ENCODE assay signal across 11 cellular contexts in the genomic region with DNA sequence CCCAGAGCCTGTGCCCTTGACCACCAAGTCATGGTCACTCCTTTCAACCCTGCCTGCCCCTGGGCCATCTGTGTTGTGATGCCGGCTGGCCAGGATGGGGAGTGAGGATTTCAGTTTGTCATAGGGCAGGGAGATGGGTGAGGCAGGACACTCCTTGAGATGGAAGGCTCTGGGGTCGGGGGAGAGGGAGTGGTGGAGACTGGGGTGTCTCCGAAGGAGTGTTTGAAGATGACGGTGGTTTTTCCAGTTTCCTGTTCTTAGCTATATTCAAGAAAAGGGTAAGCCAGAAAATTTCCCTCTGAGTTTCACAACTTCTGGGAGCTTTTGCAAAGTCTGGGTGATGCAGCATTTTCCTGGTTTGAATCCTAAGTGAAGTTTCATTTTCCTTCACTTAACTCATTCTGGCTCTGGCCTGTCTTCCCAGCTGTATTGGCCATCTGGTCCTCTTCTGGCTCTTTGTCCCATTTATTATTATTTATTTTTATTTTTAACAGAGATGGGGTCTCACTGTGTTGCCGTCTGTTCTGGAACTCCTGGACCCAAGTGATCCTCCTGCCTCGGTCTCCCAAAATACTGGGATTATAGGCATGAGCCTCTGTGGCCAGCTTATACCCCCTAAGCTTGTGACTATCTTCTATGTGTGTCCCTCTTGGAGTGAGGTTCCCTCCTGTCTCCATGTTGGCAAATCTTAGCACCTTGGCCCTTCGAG. TPM values are rescaled to one million over a fixed set of nuclear protein-coding genes. Genes with fewer than 3 reads are reported as not detected.
DNase-seq lines count a peak whose midpoint lies in the region; TF ChIP-seq lines count a peak whose summit lies in the region.
"Had no signal": no experiment of that assay in that cellular context is flagged by ENCODE, and none has a peak within 500 bp of the region (broad histone marks: within the 10 kb centered on the region; RNA-seq: fewer than 3 reads in every experiment).

No MANE protein-coding gene starts in this region.

- peak overlapping the region; percentile 58 to 93 for H2BK12ac ChIP-seq in mesenchymal stem cell (ENCODE audit: low read length in 2 of 2)

- H3K79me1 ChIP-seq in mesenchymal stem cell (replicated peaks; ENCODE audit: low read length, poor library complexity, severe bottlenecking): peaks cover 46% of the 10 kb centered on the region

- H2BK15ac ChIP-seq in mesenchymal stem cell (ENCODE audit: low read depth, poor library complexity, severe bottlenecking): peak overlapping the region; percentile 86

- H3K4me2 ChIP-seq in GM23248 (ENCODE audit: unreplicated experiment): peak overlapping the region; percentile 61
- H3K4me2 ChIP-seq in mesenchymal stem cell (ENCODE audit: low read length, poor library complexity, severe bottlenecking): no peak overlapping the region

- H2BK120ac ChIP-seq in mesenchymal stem cell (ENCODE audit: low read depth, low read length): no peak overlapping the region

- H3K27ac ChIP-seq in GM23248 (peak overlapping the region; percentile 97), coronary artery (peak overlapping the region; percentile 82 to 97), mesenchymal stem cell (ENCODE audit: low read length, poor library complexity, severe bottlenecking) (no peak overlapping the region), suprapubic skin (peak overlapping the region; percentile 89)
- H3K27ac ChIP-seq: cardiac muscle cell had no signal

- no peak for TF ChIP-seq EP300 in suprapubic skin (IDR thresholded peaks at IDR 0.05)

- H3K36me3 ChIP-seq in GM23248 (ENCODE audit: low read depth) (peaks cover 4% of the 10 kb centered on the region; the same call in 1 of the 2 replicates), mesenchymal stem cell (ENCODE audit: control insufficient read depth in 1 of 2, insufficient read depth in 2 of 2, low read depth in 1 of 2, low read length in 2 of 2) (peaks cover 13 to 19% of the 10 kb centered on the region in 2 experiments), suprapubic skin (no peaks in the 10 kb centered on the region)
- H3K36me3 ChIP-seq: cardiac muscle cell had no signal

- H3K4ac ChIP-seq in mesenchymal stem cell (ENCODE audit: low read depth in 1 of 2, low read length in 2 of 2): peak overlapping the region; percentile 78 to 96

- H3K18ac ChIP-seq in mesenchymal stem cell (ENCODE audit: low read depth in 1 of 2, low read length in 2 of 2): peak overlapping the region; percentile 67 to 75

- H4K20me1 ChIP-seq in GM23248 (ENCODE audit: insufficient read depth): no peaks in the 10 kb centered on the region

- no peak overlapping the region for H2AK5ac ChIP-seq in mesenchymal stem cell (ENCODE audit: low read length, severe bottlenecking)

- TF ChIP-seq POLR2A in suprapubic skin (IDR thresholded peaks at IDR 0.05): no peak

- H3K9ac ChIP-seq in GM23248 (peak overlapping the region; percentile 83), mesenchymal stem cell (ENCODE audit: low read length) (peak overlapping the region; percentile 90)

- WGBS in GM23248 (ENCODE audit: low coverage in 1 of 2, low lambda C conversion rate in 2 of 2, missing lambda C conversion rate in 2 of 2), 2 experiments: 25 to 31% methylated on average over 7 of the region's 7 CpGs
- WGBS in mesenchymal stem cell: 86% methylated on average over 6 of the region's 7 CpGs
- 79% methylated on average over 7 of the region's 7 CpGs for WGBS in suprapubic skin

- H3K14ac ChIP-seq in mesenchymal stem cell (ENCODE audit: low read length in 2 of 2): peak overlapping the region in 1 of 2 experiments; percentile 11

- H3K27me3 ChIP-seq in GM23248 (replicated peaks; ENCODE audit: insufficient read depth) (no peaks in the 10 kb centered on the region), mesenchymal stem cell (ENCODE audit: control insufficient read depth in 1 of 2, insufficient read depth in 1 of 2, low read length in 2 of 2) (no peaks in the 10 kb centered on the region), suprapubic skin (no peaks in the 10 kb centered on the region)
- H3K27me3 ChIP-seq: cardiac muscle cell had no signal

- no peak for TF ChIP-seq CTCF in coronary artery (IDR thresholded peaks at IDR 0.05)
- no peak for TF ChIP-seq CTCF in suprapubic skin (IDR thresholded peaks at IDR 0.05)

- H3K4me3 ChIP-seq in GM23248 (peak overlapping the region; percentile 38), coronary artery (peak overlapping the region; percentile 29), mesenchymal stem cell (ENCODE audit: insufficient read depth in 1 of 2, low read depth in 1 of 2, low read length in 2 of 2) (peak overlapping the region in 1 of 2 experiments; percentile 28), suprapubic skin (no peak overlapping the region)
- H3K4me3 ChIP-seq: cardiac muscle cell had no signal

- in situ Hi-C loops in GM23248 (cut with MboI): no loop called here

- H2BK5ac ChIP-seq in mesenchymal stem cell (ENCODE audit: low read depth, low read length, poor library complexity, severe bottlenecking): no peak overlapping the region

- H3F3A ChIP-seq in GM23248 (ENCODE audit: insufficient read depth): peaks cover 40% of the 10 kb centered on the region

- H3K4me1 ChIP-seq in GM23248 (ENCODE audit: insufficient read depth) (peaks cover 29% of the 10 kb centered on the region), mesenchymal stem cell (ENCODE audit: control insufficient read depth, insufficient read depth, low read depth, low read length) (peaks cover 2% of the 10 kb centered on the region), suprapubic skin (peaks cover 31% of the 10 kb centered on the region)

- peak overlapping the region; percentile 26; the same call in 1 of the 2 replicates for H2AFZ ChIP-seq in GM23248
- H2AFZ ChIP-seq in mesenchymal stem cell (ENCODE audit: low read depth, low read length): no peak overlapping the region

- no peaks in the 10 kb centered on the region for H3K9me2 ChIP-seq in GM23248 (ENCODE audit: insufficient read depth)

- peak overlapping the region in 1 of 2 experiments; percentile 86 for H3K23ac ChIP-seq in mesenchymal stem cell (ENCODE audit: low read length in 2 of 2)

- H4K8ac ChIP-seq in mesenchymal stem cell (ENCODE audit: low read length): peak overlapping the region; percentile 91

- DNase-seq in GM23248 (peak; percentile 91), coronary artery (ENCODE audit: low spot score) (peak; percentile 88), mesenchymal stem cell (peak; percentile 96), suprapubic skin (ENCODE audit: low spot score in 2 of 2) (peak; percentile 75 to 83), DMS53 (lab: John Stamatoyannopoulos, UW) (no peak), ecto neural progenitor cell (ENCODE audit: low spot score) (no peak), NCI-H2171 treated with DMSO at 0.1 percent for 48 hours (lab: John Stamatoyannopoulos, UW) (no peak), NCI-H1417 treated with DMSO at 0.1 percent for 48 hours (lab: John Stamatoyannopoulos, UW) (no peak)
- DNase-seq: activated CD8-positive, alpha-beta memory T cell treated with anti-CD3 and anti-CD28 coated beads, Interleukin-2, amount 10 ng/mL, durations not matched to agents 7 days and 5 days; hypothalamus had no signal

- peaks cover 99% of the 10 kb centered on the region for H3K79me2 ChIP-seq in GM23248 (ENCODE audit: insufficient read depth)

- H3K9me3 ChIP-seq in GM23248 (ENCODE audit: low read depth) (no peaks in the 10 kb centered on the region), mesenchymal stem cell (ENCODE audit: control insufficient read depth, low read length) (peaks cover 10% of the 10 kb centered on the region), suprapubic skin (peaks cover 3% of the 10 kb centered on the region)

- H4K91ac ChIP-seq in mesenchymal stem cell (ENCODE audit: low read length): peak overlapping the region; percentile 92

RNA-seq across cellular contexts. Expression of a gene that starts 27.7 kb away (rescaled TPM):
- 25.5 and 28.6 TPM in 2 replicates for total RNA-seq in GM23248 (2014; rRNA removed; shearing (Covaris generic))
- polyA plus RNA-seq in GM23248 (2016; fragmentation: Nextera tagmentation; extraction: Ambion mirVana): 16.2 and 16.5 TPM in 2 replicates
- polyA plus RNA-seq in mesenchymal stem cell (2013, experiment 1 of 2): 42.8 TPM
- 39.9 TPM for polyA plus RNA-seq in mesenchymal stem cell (2013, experiment 2 of 2)
- total RNA-seq in suprapubic skin: 10 to 100 TPM; 22.1 to 37.4 (median 27.2) TPM

Comparison
In these comparisons a context has a peak if more than half of its experiments do, and no peak if none do; other contexts are left out.
1. DNase-seq: peak in GM23248 (single experiment), coronary artery (single experiment), mesenchymal stem cell (single experiment) and suprapubic skin (2 of 2); none in DMS53 (single experiment), ecto neural progenitor cell (single experiment), NCI-H2171 treated with DMSO at 0.1 percent for 48 hours (single experiment) and NCI-H1417 treated with DMSO at 0.1 percent for 48 hours (single experiment).